In the genomic region with DNA sequence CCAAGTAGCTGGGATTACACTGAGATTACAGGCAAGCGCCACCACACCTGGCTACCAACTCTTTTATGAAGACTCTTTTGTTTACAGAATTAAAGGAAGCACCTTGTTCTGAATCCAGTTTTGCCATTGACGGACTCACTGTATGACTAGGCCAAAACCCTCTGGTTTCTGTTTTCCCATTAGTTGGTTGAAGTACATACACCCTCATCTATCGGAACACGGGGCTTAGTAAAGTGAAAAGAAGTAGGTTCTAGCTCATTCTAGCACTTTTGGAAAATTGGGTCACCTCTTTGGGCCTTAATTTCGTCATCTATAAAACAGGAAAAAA, we compare ENCODE assay signal across 8 cellular contexts.
DNase-seq lines count a peak whose midpoint lies in the region; ATAC-seq and TF ChIP-seq lines count a peak whose summit lies in the region.

No MANE protein-coding gene starts in this region.

- no peaks in the 10 kb centered on the region for H3K27me3 Mint-ChIP-seq in natural killer cell (ENCODE audit: low read depth in 2 of 2)

- intact Hi-C loops in colonic mucosa (cut with DNase I), result no loop called here
- intact Hi-C loops in natural killer cell (cut with micrococcal nuclease), result no loop called here

- H3K9me3 Mint-ChIP-seq in natural killer cell, result no peaks in the 10 kb centered on the region

- no peaks in the 10 kb centered on the region for H3K27me3 ChIP-seq in BJ (ENCODE audit: control insufficient read depth, insufficient read depth, low read length)
- H3K27me3 ChIP-seq in colonic mucosa, result no peaks in the 10 kb centered on the region

- H3K36me3 ChIP-seq in BJ (ENCODE audit: control insufficient read depth, insufficient read depth, low read length) (no peaks in the 10 kb centered on the region), KOPT-K1 (ENCODE audit: insufficient read depth, low read length) (peaks cover 24% of the 10 kb centered on the region), colonic mucosa (no peaks in the 10 kb centered on the region)

- no peaks in the 10 kb centered on the region for H3K4me1 ChIP-seq in colonic mucosa

- H3K9me3 ChIP-seq in KOPT-K1 (ENCODE audit: insufficient read depth, low read length, poor library complexity, severe bottlenecking) (no peaks in the 10 kb centered on the region), colonic mucosa (no peaks in the 10 kb centered on the region)

- H3K4me3 ChIP-seq in BJ (ENCODE audit: low read depth, low read length) (peak overlapping the region; percentile 68), colonic mucosa (peak overlapping the region; percentile 73)

- ATAC-seq in natural killer cell, result no peak
- no peak for ATAC-seq in GM19328 (IDR thresholded peaks at IDR 0.05; ENCODE audit: unreplicated experiment)
- no peak for ATAC-seq in HG03039 (IDR thresholded peaks at IDR 0.05; ENCODE audit: unreplicated experiment)

- peak overlapping the region; percentile 87 for H3K4me3 Mint-ChIP-seq in natural killer cell

- POLR2A ChIA-PET in BJ (lab: Charles Lee), result interaction anchor here (0.7 kb wide), 1 partner anchor 22 kb away, joined by 4 read pairs; no protein-coding TSS in a partner anchor

- H3K36me3 Mint-ChIP-seq in natural killer cell, result no peaks in the 10 kb centered on the region

- CTCF ChIA-PET in BJ (lab: Yijun Ruan, JAX), result interaction anchor here (1.0 kb wide), 1 partner anchor 14 kb away, joined by 3 read pairs; no protein-coding TSS in a partner anchor

- peaks cover 22 to 28% of the 10 kb centered on the region in 2 donors for H3K4me1 Mint-ChIP-seq in natural killer cell

- DNase-seq in BJ (ENCODE audit: low read depth) (no peak), colonic mucosa (no peak), natural killer cell (no peak), NCI-H345 (lab: John Stamatoyannopoulos, UW) (no peak)
- no peak for DNase-seq in stimulated activated CD4-positive, alpha-beta T cell treated with anti-CD3 and anti-CD28 coated beads, Interleukin-15, amount 100 ng/mL, for 24 hours

- H3K27ac Mint-ChIP-seq in natural killer cell, result peak overlapping the region; percentile 84

- H3K27ac ChIP-seq in KOPT-K1 (ENCODE audit: low read depth, low read length, poor library complexity, severe bottlenecking), result peak overlapping the region; percentile 98
- no peak overlapping the region for H3K27ac ChIP-seq in colonic mucosa

- TF ChIP-seq CTCF in BJ (IDR thresholded peaks at IDR 0.05; ENCODE audit: insufficient read depth, low read depth, low read length) (no peak), colonic mucosa (IDR thresholded peaks at IDR 0.05) (no peak), natural killer cell (IDR thresholded peaks at IDR 0.05) (no peak)

- H3K9ac ChIP-seq in colonic mucosa (ENCODE audit: low read depth in 2 of 2, low read length in 2 of 2), result peak overlapping the region in 1 of 2 donors; percentile 58
